16 cellular contexts compared by ENCODE assay signal in the genomic region with DNA sequence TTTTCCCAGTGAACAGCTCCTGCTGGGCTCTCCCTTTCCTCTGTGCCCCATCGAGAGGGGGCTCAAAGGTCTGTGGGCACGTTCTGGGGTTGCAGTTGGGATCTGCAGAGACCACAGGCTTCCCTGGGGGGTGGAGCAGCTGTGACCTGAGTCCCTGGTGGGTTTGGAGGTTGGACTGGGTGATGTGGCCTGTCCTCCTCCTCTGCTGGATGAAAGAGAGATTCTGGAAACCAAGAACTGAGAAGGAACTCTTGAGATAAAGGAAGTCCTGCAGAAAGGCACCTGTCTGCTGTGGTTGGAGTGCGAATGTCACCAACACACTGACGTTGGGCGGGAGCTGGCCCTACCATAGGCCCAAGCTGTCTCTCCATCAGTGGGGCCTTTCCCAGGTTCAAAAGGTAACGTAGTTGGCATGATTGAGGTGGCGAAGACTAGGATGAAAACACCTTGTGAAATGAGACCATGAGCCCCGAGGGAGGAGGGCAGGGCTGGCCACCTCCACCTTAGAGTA.
"Had no signal": no experiment of that assay in that cellular context is flagged by ENCODE, and none has a peak within 500 bp of the region (broad histone marks: within the 10 kb centered on the region; RNA-seq: fewer than 3 reads in every experiment).

No MANE protein-coding gene starts in this region.

- H3K4me2 ChIP-seq: hepatocyte, smooth muscle cell had no signal

- H3K27ac ChIP-seq: dorsolateral prefrontal cortex, hepatocyte, pancreas, suprapubic skin, thyroid gland had no signal

- H2AFZ ChIP-seq: hepatocyte had no signal

- H3K4me1 ChIP-seq: pancreas, suprapubic skin had no signal

- FAIRE-seq: pancreas, urothelium cell line had no signal

- H3K9me3 ChIP-seq: pancreas, suprapubic skin, thyroid gland had no signal

- H3K4me3 ChIP-seq: dorsolateral prefrontal cortex, hepatocyte, pancreas, smooth muscle cell, suprapubic skin, thyroid gland had no signal

- H3K36me3 ChIP-seq: pancreas, suprapubic skin, thyroid gland had no signal

- H3K27me3 ChIP-seq: hepatocyte, pancreas, suprapubic skin, thyroid gland had no signal

- DNase-seq: dorsolateral prefrontal cortex; effector CD8-positive, alpha-beta T cell; foreskin melanocyte; head of caudate nucleus; mesendoderm; naive B cell; occipital lobe; pancreas; right cardiac atrium; stimulated activated CD4-positive, alpha-beta T cell treated with anti-CD3 and anti-CD28 coated beads, Interleukin-2, amount 100 ng/mL, for 48 hours; stimulated activated naive CD8-positive, alpha-beta T cell treated with anti-CD3 and anti-CD28 coated beads, Interleukin-15, Interleukin-2, amounts not matched to agents 100 U/mL and 50 U/mL, for 24 hours; thyroid gland had no signal

- H3K79me2 ChIP-seq: hepatocyte had no signal
